21 cellular contexts compared by ENCODE assay signal in the genomic region with DNA sequence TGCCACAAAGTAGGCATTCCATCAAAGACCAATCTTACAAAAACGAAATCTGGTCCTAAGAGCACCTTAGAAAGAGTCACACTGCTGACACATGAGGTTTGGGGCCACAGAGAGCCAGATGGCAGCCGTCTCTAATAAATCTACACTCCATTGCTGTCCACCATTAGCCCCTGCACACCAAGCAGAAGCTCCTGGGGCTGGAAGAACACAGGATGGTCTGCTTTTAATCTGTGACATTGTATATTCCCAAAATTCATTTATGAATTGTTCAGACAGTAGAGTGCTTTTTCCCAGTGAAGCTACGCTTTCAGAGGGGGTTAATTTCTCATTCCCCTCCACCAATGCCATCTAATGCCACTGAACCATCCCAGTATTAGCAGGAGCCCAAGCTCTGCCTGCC. TPM values are rescaled to one million over a fixed set of nuclear protein-coding genes. Genes with fewer than 3 reads are reported as not detected.
DNase-seq lines count a peak whose midpoint lies in the region; TF ChIP-seq lines count a peak whose summit lies in the region.
"Had no signal": no experiment of that assay in that cellular context is flagged by ENCODE, and none has a peak within 500 bp of the region (broad histone marks: within the 10 kb centered on the region; RNA-seq: fewer than 3 reads in every experiment).

No MANE protein-coding gene starts in this region.

- peaks cover 54% of the 10 kb centered on the region for H3K4me1 Mint-ChIP-seq in activated CD4-positive, alpha-beta memory T cell treated with anti-CD3 and anti-CD28 coated beads, Interleukin-2, amount 10 ng/mL, durations not matched to agents 7 days and 5 days
- H3K4me1 Mint-ChIP-seq in activated CD4-positive, alpha-beta memory T cell treated with anti-CD3 and anti-CD28 coated beads for 36 hours (ENCODE audit: low read depth): peaks cover 44% of the 10 kb centered on the region
- peaks cover 21% of the 10 kb centered on the region for H3K4me1 Mint-ChIP-seq in glutamatergic neuron (ENCODE audit: low read depth, unreplicated experiment)

- H4K20me1 ChIP-seq in smooth muscle cell (ENCODE audit: low read depth): peaks cover 14% of the 10 kb centered on the region

- no peak for DNase-seq in activated CD4-positive, alpha-beta memory T cell treated with anti-CD3 and anti-CD28 coated beads, Interleukin-2, amount 10 ng/mL, durations not matched to agents 7 days and 5 days
- no peak for DNase-seq in activated CD4-positive, alpha-beta memory T cell treated with anti-CD3 and anti-CD28 coated beads for 36 hours
- DNase-seq in RWPE1 (ENCODE audit: low spot score): no peak
- DNase-seq in glutamatergic neuron: no peak
- DNase-seq in smooth muscle cell (lab: John Stamatoyannopoulos, UW; ENCODE audit: unreplicated experiment): no peak
- no peak for DNase-seq in D341Med (ENCODE audit: low spot score)
- no peak for DNase-seq in kidney glomerular epithelial cell (lab: John Stamatoyannopoulos, UW)
- no peak for DNase-seq in MV-4-11 (lab: John Stamatoyannopoulos, UW)
- DNase-seq: activated B cell treated with CpG ODN at 0.5 μM for 24 hours; activated naive CD8-positive, alpha-beta T cell treated with anti-CD3 and anti-CD28 coated beads, Interleukin-2, amount 50 U/mL, for 24 hours; cerebellar nuclear complex; erythroblast; GDM1; islet precursor cell; Kasumi-1; NCI-H1436; NCI-H446; stimulated activated CD4-positive, alpha-beta T cell treated with anti-CD3 and anti-CD28 coated beads, Interleukin-12 subunit alpha, Interleukin-12 subunit beta, amount 100 ng/mL, for 4 hours had no signal

- 86% methylated on average over 3 of the region's 3 CpGs for WGBS in smooth muscle cell (ENCODE audit: low lambda C conversion rate)

- H3K4me3 ChIP-seq in smooth muscle cell: no peak overlapping the region
- H3K4me3 ChIP-seq: SK-N-MC had no signal

- intact Hi-C loops in activated CD4-positive, alpha-beta memory T cell treated with anti-CD3 and anti-CD28 coated beads for 36 hours (cut with micrococcal nuclease): no loop called here

- H3K27me3 Mint-ChIP-seq in activated CD4-positive, alpha-beta memory T cell treated with anti-CD3 and anti-CD28 coated beads, Interleukin-2, amount 10 ng/mL, durations not matched to agents 7 days and 5 days: peaks cover 3% of the 10 kb centered on the region
- H3K27me3 Mint-ChIP-seq in activated CD4-positive, alpha-beta memory T cell treated with anti-CD3 and anti-CD28 coated beads for 36 hours: peaks cover 1% of the 10 kb centered on the region
- peaks cover 7% of the 10 kb centered on the region for H3K27me3 Mint-ChIP-seq in glutamatergic neuron (ENCODE audit: unreplicated experiment)
- H3K27me3 Mint-ChIP-seq: activated B cell treated with CpG ODN at 0.5 μM for 24 hours had no signal

- peaks cover 14% of the 10 kb centered on the region for H3K79me2 ChIP-seq in smooth muscle cell (ENCODE audit: low read depth)

- H3K36me3 ChIP-seq in smooth muscle cell (ENCODE audit: low read depth): no peaks in the 10 kb centered on the region
- H3K36me3 ChIP-seq: prostate gland had no signal

- POLR2A ChIA-PET in activated CD4-positive, alpha-beta memory T cell treated with anti-CD3 and anti-CD28 coated beads, Interleukin-2, amount 10 ng/mL, durations not matched to agents 7 days and 5 days (lab: Charles Lee): interaction anchor here (3.5 kb wide), 1 partner anchor 9 kb away, joined by 30 read pairs; no protein-coding TSS in a partner anchor
- POLR2A ChIA-PET in activated CD4-positive, alpha-beta memory T cell treated with anti-CD3 and anti-CD28 coated beads for 36 hours (lab: Charles Lee): interaction anchor here (1.3 to 2.9 kb wide), 2 partner anchors 9 to 178 kb away, joined by 3 to 14 read pairs; a partner anchor contains a TSS
- POLR2A ChIA-PET in RWPE1 (lab: Yijun Ruan, JAX; ENCODE audit: low non-redundant PET): no interaction called here

- CTCF ChIA-PET in activated CD4-positive, alpha-beta memory T cell treated with anti-CD3 and anti-CD28 coated beads, Interleukin-2, amount 10 ng/mL, durations not matched to agents 7 days and 5 days (lab: Charles Lee): interaction anchor here (0.9 to 1.9 kb wide), 6 partner anchors 9 to 169 kb away, joined by 3 to 11 read pairs (median 6); no protein-coding TSS in a partner anchor
- CTCF ChIA-PET in activated CD4-positive, alpha-beta memory T cell treated with anti-CD3 and anti-CD28 coated beads for 36 hours (lab: Charles Lee): interaction anchor here (0.7 to 7.2 kb wide), 7 partner anchors 9 to 171 kb away, joined by 3 to 47 read pairs (median 10); no protein-coding TSS in a partner anchor
- CTCF ChIA-PET in RWPE1 (lab: Yijun Ruan, JAX): interaction anchor here (0.6 to 5.0 kb wide), 6 partner anchors 9 to 171 kb away, joined by 3 to 28 read pairs (median 7); no protein-coding TSS in a partner anchor

- H3K27ac ChIP-seq in RWPE1 (peak overlapping the region; percentile 8), smooth muscle cell (ENCODE audit: low read depth) (peak overlapping the region; percentile 96)
- H3K27ac ChIP-seq: A549, SK-N-MC had no signal

- TF ChIP-seq CTCF in RWPE1 (conservative IDR thresholded peaks at IDR 0.05; ENCODE audit: low read depth): no peak
- no peak for TF ChIP-seq CTCF in glutamatergic neuron (IDR thresholded peaks at IDR 0.05; ENCODE audit: partially characterized antibody, unreplicated experiment)
- no peak for TF ChIP-seq CTCF in smooth muscle cell (IDR thresholded peaks at IDR 0.05; ENCODE audit: borderline replicate concordance, insufficient read depth, poor library complexity, severe bottlenecking)

- peaks cover 23% of the 10 kb centered on the region for H3K4me1 ChIP-seq in smooth muscle cell (ENCODE audit: low read depth)

- H3K9ac ChIP-seq in smooth muscle cell (ENCODE audit: low read depth): no peak overlapping the region

- peak overlapping the region; percentile 64 for H3K4me3 Mint-ChIP-seq in activated CD4-positive, alpha-beta memory T cell treated with anti-CD3 and anti-CD28 coated beads, Interleukin-2, amount 10 ng/mL, durations not matched to agents 7 days and 5 days
- no peak overlapping the region for H3K4me3 Mint-ChIP-seq in activated CD4-positive, alpha-beta memory T cell treated with anti-CD3 and anti-CD28 coated beads for 36 hours
- H3K4me3 Mint-ChIP-seq in glutamatergic neuron (ENCODE audit: unreplicated experiment): peak overlapping the region; percentile 82

- no peaks in the 10 kb centered on the region for H3K27me3 ChIP-seq in smooth muscle cell (ENCODE audit: low read depth)

- no peaks in the 10 kb centered on the region for H3K36me3 Mint-ChIP-seq in activated CD4-positive, alpha-beta memory T cell treated with anti-CD3 and anti-CD28 coated beads, Interleukin-2, amount 10 ng/mL, durations not matched to agents 7 days and 5 days (ENCODE audit: low read depth)
- H3K36me3 Mint-ChIP-seq in activated CD4-positive, alpha-beta memory T cell treated with anti-CD3 and anti-CD28 coated beads for 36 hours: no peaks in the 10 kb centered on the region
- no peaks in the 10 kb centered on the region for H3K36me3 Mint-ChIP-seq in glutamatergic neuron (ENCODE audit: unreplicated experiment)

- no peaks in the 10 kb centered on the region for H3K9me3 ChIP-seq in smooth muscle cell (replicated peaks; ENCODE audit: low read depth)
- H3K9me3 ChIP-seq: A549, prostate gland had no signal

- no peak overlapping the region for H3K27ac Mint-ChIP-seq in activated CD4-positive, alpha-beta memory T cell treated with anti-CD3 and anti-CD28 coated beads, Interleukin-2, amount 10 ng/mL, durations not matched to agents 7 days and 5 days
- no peak overlapping the region for H3K27ac Mint-ChIP-seq in activated CD4-positive, alpha-beta memory T cell treated with anti-CD3 and anti-CD28 coated beads for 36 hours
- peak overlapping the region; percentile 8 for H3K27ac Mint-ChIP-seq in glutamatergic neuron (ENCODE audit: unreplicated experiment)

- H3K9me3 Mint-ChIP-seq in activated CD4-positive, alpha-beta memory T cell treated with anti-CD3 and anti-CD28 coated beads, Interleukin-2, amount 10 ng/mL, durations not matched to agents 7 days and 5 days: no peaks in the 10 kb centered on the region
- no peaks in the 10 kb centered on the region for H3K9me3 Mint-ChIP-seq in activated CD4-positive, alpha-beta memory T cell treated with anti-CD3 and anti-CD28 coated beads for 36 hours
- peaks cover 11% of the 10 kb centered on the region for H3K9me3 Mint-ChIP-seq in glutamatergic neuron (ENCODE audit: unreplicated experiment)
- H3K9me3 Mint-ChIP-seq: activated B cell treated with CpG ODN at 0.5 μM for 24 hours; activated naive CD8-positive, alpha-beta T cell treated with anti-CD3 and anti-CD28 coated beads, Interleukin-2, amount 50 U/mL, for 24 hours had no signal

- H3F3A ChIP-seq in smooth muscle cell (ENCODE audit: low read depth): peaks cover 17% of the 10 kb centered on the region

- no peak overlapping the region for H2AFZ ChIP-seq in smooth muscle cell (ENCODE audit: low read depth)

- no peak overlapping the region for H3K4me2 ChIP-seq in smooth muscle cell

RNA-seq across cellular contexts. Expression of a gene that starts 1.6 kb away (rescaled TPM):
- 10 to 100 TPM; 28.9 to 30.3 TPM for total RNA-seq in activated CD4-positive, alpha-beta memory T cell treated with anti-CD3 and anti-CD28 coated beads, Interleukin-2, amount 10 ng/mL, durations not matched to agents 7 days and 5 days
- total RNA-seq in activated CD4-positive, alpha-beta memory T cell treated with anti-CD3 and anti-CD28 coated beads for 36 hours: 1 to 10 TPM; 9.4 to 9.7 TPM
- total RNA-seq in glutamatergic neuron (ENCODE audit: unreplicated experiment) (17.2 TPM), smooth muscle cell (13.6 and 16.5 TPM in 2 replicates)
- polyA plus RNA-seq in smooth muscle cell: 24.9 and 40.7 TPM in 2 replicates

RNA-seq across cellular contexts. Expression of a gene that starts 32.4 kb away (rescaled TPM):
- total RNA-seq in activated CD4-positive, alpha-beta memory T cell treated with anti-CD3 and anti-CD28 coated beads, Interleukin-2, amount 10 ng/mL, durations not matched to agents 7 days and 5 days: 10 to 100 TPM; 10.6 to 12.2 TPM
- total RNA-seq in activated CD4-positive, alpha-beta memory T cell treated with anti-CD3 and anti-CD28 coated beads for 36 hours: 1 to 10 TPM; 2.2 to 2.6 TPM
- 3.7 TPM for total RNA-seq in glutamatergic neuron (ENCODE audit: unreplicated experiment)
- 0.94 and 1.5 TPM in 2 replicates for total RNA-seq in smooth muscle cell
- polyA plus RNA-seq in smooth muscle cell: 0.48 and 2.0 TPM in 2 replicates
